Comparison of ENCODE assay signal across 16 cellular contexts in the genomic region with DNA sequence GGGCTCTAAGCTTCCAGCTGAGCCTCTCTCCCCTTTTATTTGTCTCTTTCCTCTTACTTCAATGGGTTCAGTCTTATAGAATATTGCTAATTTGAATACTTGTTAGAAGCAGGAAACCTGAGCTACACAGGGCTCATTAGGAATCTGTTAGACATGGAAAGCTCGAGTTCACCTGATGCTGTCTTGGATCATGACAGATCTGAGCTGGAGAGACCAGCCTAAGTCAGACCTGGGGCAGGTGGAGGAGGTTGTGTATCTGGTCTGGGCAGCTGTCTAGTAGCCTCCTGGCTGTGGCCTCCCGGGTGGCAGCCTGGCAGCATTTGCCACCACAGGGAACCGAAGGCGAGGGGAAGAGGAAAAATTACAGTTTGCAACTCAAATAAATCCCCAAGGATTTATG.
"Had no signal": no experiment of that assay in that cellular context is flagged by ENCODE, and none has a peak within 500 bp of the region (broad histone marks: within the 10 kb centered on the region; RNA-seq: fewer than 3 reads in every experiment).

No MANE protein-coding gene starts in this region.

- ATAC-seq: activated naive CD4-positive, alpha-beta T cell treated with anti-CD3 and anti-CD28 coated beads, Interleukin-2, amount 50 U/mL, for 72 hours; activated T-helper 17 cell treated with anti-CD3 and anti-CD28 coated beads, Interleukin-2, amount 50 U/mL, for 72 hours; effector memory CD8-positive, alpha-beta T cell; natural killer cell had no signal

- DNase-seq: activated CD8-positive, alpha-beta memory T cell treated with anti-CD3 and anti-CD28 coated beads for 24 hours; activated CD8-positive, alpha-beta memory T cell treated with anti-CD3 and anti-CD28 coated beads, Interleukin-2, amount 50 U/mL, for 4 hours; activated T-cell treated with anti-CD3 and anti-CD28 coated beads, Interleukin-2, amount 50 U/mL, for 24 hours; colonic mucosa; dorsolateral prefrontal cortex; effector memory CD8-positive, alpha-beta T cell; hippocampal formation; midbrain; natural killer cell; retina; sigmoid colon; stimulated activated CD4-positive, alpha-beta T cell treated with anti-CD3 and anti-CD28 coated beads, Interleukin-15, amount 100 ng/mL, for 24 hours; stimulated activated naive CD4-positive, alpha-beta T cell; testis had no signal
